14 cellular contexts compared by ENCODE assay signal in the genomic region with DNA sequence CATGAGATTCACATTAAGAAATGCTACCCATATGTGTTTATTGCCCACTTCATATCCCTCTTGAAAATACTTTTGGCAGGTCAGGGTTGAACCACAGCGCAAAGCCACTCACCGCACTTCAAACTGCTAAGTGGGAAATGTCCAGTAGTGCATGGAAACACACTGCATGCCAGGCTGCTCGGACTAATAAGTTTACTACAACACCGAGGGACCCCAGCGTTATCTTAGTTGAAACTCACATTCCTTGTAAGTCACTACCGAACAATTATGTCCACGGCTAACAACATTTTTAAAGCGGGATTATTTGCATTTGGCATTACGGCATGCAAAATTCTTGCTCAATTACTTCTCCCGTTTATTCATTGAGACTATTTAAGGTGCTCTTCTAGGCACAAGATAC. TPM values are rescaled to one million over a fixed set of nuclear protein-coding genes. Genes with fewer than 3 reads are reported as not detected.
DNase-seq lines count a peak whose midpoint lies in the region; ATAC-seq, FAIRE-seq and TF ChIP-seq lines count a peak whose summit lies in the region.
"Had no signal": no experiment of that assay in that cellular context is flagged by ENCODE, and none has a peak within 500 bp of the region (broad histone marks: within the 10 kb centered on the region; RNA-seq: fewer than 3 reads in every experiment).

No MANE protein-coding gene starts in this region.

- no peak for FAIRE-seq in astrocyte (lab: Jason Lieb, UNC)
- FAIRE-seq: H54 had no signal

- H3K4me1 Mint-ChIP-seq in astrocyte (ENCODE audit: low read depth, unreplicated experiment), result peaks cover 57% of the 10 kb centered on the region
- peaks cover 66 to 84% (median 80%) of the 10 kb centered on the region in 7 donors for H3K4me1 Mint-ChIP-seq in naive thymus-derived CD4-positive, alpha-beta T cell

- H3K27ac ChIP-seq in BLaER1 treated with 17β-estradiol and CSF1 and Interleukin-3, amounts not matched to agents 10 nM and 100 nM, result no peak overlapping the region
- H3K27ac ChIP-seq in DND-41 (ENCODE audit: low read length), result no peak overlapping the region
- no peak overlapping the region for H3K27ac ChIP-seq in astrocyte (ENCODE audit: low read depth, low read length)
- no peak overlapping the region for H3K27ac ChIP-seq in naive thymus-derived CD4-positive, alpha-beta T cell (ENCODE audit: low read depth, low read length)

- no peaks in the 10 kb centered on the region for H3K27me3 Mint-ChIP-seq in astrocyte (ENCODE audit: low read depth, unreplicated experiment)
- H3K27me3 Mint-ChIP-seq in naive thymus-derived CD4-positive, alpha-beta T cell, result no peaks in the 10 kb centered on the region

- peak overlapping the region; percentile 1 for H3K4me3 Mint-ChIP-seq in astrocyte (ENCODE audit: unreplicated experiment)
- peak overlapping the region in 9 of 10 donors; percentile 34 to 96 (median 93) for H3K4me3 Mint-ChIP-seq in naive thymus-derived CD4-positive, alpha-beta T cell

- peaks cover 0 to 12% (median 0%) of the 10 kb centered on the region in 11 experiments; a peak in 3 of 22 replicates for H3K36me3 ChIP-seq in BLaER1 treated with 17β-estradiol and CSF1 and Interleukin-3, amounts not matched to agents 10 nM and 100 nM
- H3K36me3 ChIP-seq in DND-41 (ENCODE audit: insufficient read depth, low read length) (peaks cover 19% of the 10 kb centered on the region), astrocyte (ENCODE audit: insufficient read depth, low read length) (no peaks in the 10 kb centered on the region)
- H3K36me3 ChIP-seq in naive thymus-derived CD4-positive, alpha-beta T cell (ENCODE audit: control insufficient read depth in 2 of 3, insufficient read depth in 3 of 3, low read length in 3 of 3), result peaks cover 0 to 4% (median 0%) of the 10 kb centered on the region in 3 experiments
- H3K36me3 ChIP-seq: Peyer's patch had no signal

- H4K20me1 ChIP-seq in BLaER1 treated with 17β-estradiol and CSF1 and Interleukin-3, amounts not matched to agents 10 nM and 100 nM, result peaks cover 82 to 92% (median 83%) of the 10 kb centered on the region in 11 experiments
- H4K20me1 ChIP-seq in DND-41 (ENCODE audit: insufficient read depth, low read length), result peaks cover 79% of the 10 kb centered on the region
- peaks cover 81% of the 10 kb centered on the region for H4K20me1 ChIP-seq in astrocyte (ENCODE audit: insufficient read depth, low read length)

- peaks cover 72 to 80% (median 79%) of the 10 kb centered on the region in 10 experiments for H3K4me1 ChIP-seq in BLaER1 treated with 17β-estradiol and CSF1 and Interleukin-3, amounts not matched to agents 10 nM and 100 nM
- peaks cover 48% of the 10 kb centered on the region for H3K4me1 ChIP-seq in DND-41 (ENCODE audit: insufficient read depth, low read length)
- H3K4me1 ChIP-seq in astrocyte (ENCODE audit: insufficient read depth, low read length), result peaks cover 38% of the 10 kb centered on the region
- peaks cover 59 to 65% of the 10 kb centered on the region in 2 donors for H3K4me1 ChIP-seq in naive thymus-derived CD4-positive, alpha-beta T cell (ENCODE audit: control insufficient read depth in 2 of 2, insufficient read depth in 2 of 2, low read length in 2 of 2)

- H3K27me3 ChIP-seq in BLaER1 treated with 17β-estradiol and CSF1 and Interleukin-3, amounts not matched to agents 10 nM and 100 nM, result no peaks in the 10 kb centered on the region
- H3K27me3 ChIP-seq in DND-41 (ENCODE audit: insufficient read depth, low read length, poor library complexity) (no peaks in the 10 kb centered on the region), astrocyte (ENCODE audit: insufficient read depth, low read length) (no peaks in the 10 kb centered on the region)
- no peaks in the 10 kb centered on the region for H3K27me3 ChIP-seq in naive thymus-derived CD4-positive, alpha-beta T cell (ENCODE audit: control insufficient read depth in 2 of 2, insufficient read depth in 2 of 2, low read length in 2 of 2)
- H3K27me3 ChIP-seq: Peyer's patch had no signal

- H3K27ac Mint-ChIP-seq in astrocyte (ENCODE audit: unreplicated experiment), result no peak overlapping the region
- H3K27ac Mint-ChIP-seq in naive thymus-derived CD4-positive, alpha-beta T cell, result peak overlapping the region in 3 of 9 donors; percentile 12 to 56 (median 30)

- peaks cover 2% of the 10 kb centered on the region for H3K36me3 Mint-ChIP-seq in astrocyte (ENCODE audit: low read depth, unreplicated experiment)
- peaks cover 0 to 8% (median 0%) of the 10 kb centered on the region in 5 donors for H3K36me3 Mint-ChIP-seq in naive thymus-derived CD4-positive, alpha-beta T cell

- intact Hi-C loops in naive thymus-derived CD4-positive, alpha-beta T cell (cut with micrococcal nuclease), result no loop called here

- no peak overlapping the region for H2AFZ ChIP-seq in DND-41 (ENCODE audit: low read depth, low read length)
- no peak overlapping the region for H2AFZ ChIP-seq in astrocyte (ENCODE audit: low read depth, low read length)

- ATAC-seq in DND-41 (ENCODE audit: insufficient read depth, low read depth), result no peak
- ATAC-seq in naive thymus-derived CD4-positive, alpha-beta T cell, result no peak
- ATAC-seq in GM21447 (IDR thresholded peaks at IDR 0.05; ENCODE audit: unreplicated experiment), result no peak

- no peaks in the 10 kb centered on the region for H3K9me3 Mint-ChIP-seq in astrocyte (ENCODE audit: unreplicated experiment)
- H3K9me3 Mint-ChIP-seq in naive thymus-derived CD4-positive, alpha-beta T cell, result peaks cover 0 to 7% (median 0%) of the 10 kb centered on the region in 11 donors

- H3K4me2 ChIP-seq in BLaER1 treated with 17β-estradiol and CSF1 and Interleukin-3, amounts not matched to agents 10 nM and 100 nM, result peak overlapping the region; percentile 81 to 97 (median 88); a peak in 20 of 22 replicates
- H3K4me2 ChIP-seq in DND-41 (ENCODE audit: insufficient read depth, low read length) (peak overlapping the region; percentile 87; the same call in 1 of the 2 replicates), astrocyte (ENCODE audit: low read length) (peak overlapping the region; percentile 50)

- CTCF ChIA-PET in naive thymus-derived CD4-positive, alpha-beta T cell (lab: Charles Lee), result no interaction called here

- no peak overlapping the region for H3K4me3 ChIP-seq in BLaER1 treated with 17β-estradiol and CSF1 and Interleukin-3, amounts not matched to agents 10 nM and 100 nM
- H3K4me3 ChIP-seq in DND-41 (ENCODE audit: low read depth in 1 of 2, low read length in 2 of 2), result 0 out of 4 replicates have a peak overlapping the region, but pooled peaks of 1 of the 2 experiments have one; percentile 24
- H3K4me3 ChIP-seq in astrocyte (ENCODE audit: insufficient read depth, low read depth, low read length), result no peak overlapping the region
- no peak overlapping the region for H3K4me3 ChIP-seq in naive thymus-derived CD4-positive, alpha-beta T cell (ENCODE audit: low read length)
- H3K4me3 ChIP-seq: Peyer's patch had no signal

- POLR2A ChIA-PET in naive thymus-derived CD4-positive, alpha-beta T cell (lab: Charles Lee), result no interaction called here

- H3K79me2 ChIP-seq in DND-41 (ENCODE audit: insufficient read depth, low read length) (peaks cover 98% of the 10 kb centered on the region), astrocyte (ENCODE audit: insufficient read depth, low read length) (peaks cover 92% of the 10 kb centered on the region)

- no peaks in the 10 kb centered on the region for H3K9me3 ChIP-seq in BLaER1 treated with 17β-estradiol and CSF1 and Interleukin-3, amounts not matched to agents 10 nM and 100 nM (replicated peaks in 1 of 11)
- H3K9me3 ChIP-seq in DND-41 (ENCODE audit: insufficient read depth, low read length, severe bottlenecking), result no peaks in the 10 kb centered on the region
- H3K9me3 ChIP-seq in astrocyte (ENCODE audit: insufficient read depth, low read depth, low read length), result no peaks in the 10 kb centered on the region
- H3K9me3 ChIP-seq in naive thymus-derived CD4-positive, alpha-beta T cell (ENCODE audit: control insufficient read depth in 2 of 3, low read length in 3 of 3), result no peaks in the 10 kb centered on the region
- H3K9me3 ChIP-seq: Peyer's patch had no signal

- no peak overlapping the region; a peak in 1 of 22 replicates for H3K9ac ChIP-seq in BLaER1 treated with 17β-estradiol and CSF1 and Interleukin-3, amounts not matched to agents 10 nM and 100 nM
- H3K9ac ChIP-seq in DND-41 (ENCODE audit: low read depth, low read length) (no peak overlapping the region), astrocyte (ENCODE audit: low read length) (no peak overlapping the region)

- DNase-seq in DND-41, result no peak
- no peak for DNase-seq in astrocyte (ENCODE audit: low read depth)
- no peak for DNase-seq in naive thymus-derived CD4-positive, alpha-beta T cell
- DNase-seq in NK-92 (lab: John Stamatoyannopoulos, UW; ENCODE audit: unreplicated experiment), result no peak
- no peak for DNase-seq in ecto neural progenitor cell (ENCODE audit: low spot score)
- DNase-seq in germinal center (ENCODE audit: low spot score), result no peak
- DNase-seq: anterior cingulate cortex; NCI-H187 treated with DMSO at 0.1 percent for 48 hours; Peyer's patch; stimulated activated CD8-positive, alpha-beta memory T cell treated with anti-CD3 and anti-CD28 coated beads, Interleukin-4, amount 100 ng/mL, for 48 hours; T1000 had no signal

- no peak for TF ChIP-seq CTCF in DND-41 (IDR thresholded peaks at IDR 0.05; ENCODE audit: borderline replicate concordance, extremely low read depth, low read length, poor library complexity, severe bottlenecking)
- no peak for TF ChIP-seq CTCF in astrocyte (IDR thresholded peaks at IDR 0.05; ENCODE audit: insufficient read depth, low read depth, low read length)

RNA-seq across cellular contexts. Expression of a gene that starts 4.0 kb away (rescaled TPM):
- total RNA-seq in astrocyte, result 116 and 128 TPM in 2 replicates
- 100 to 1,000 TPM; 104 to 168 (median 128) TPM for total RNA-seq in naive thymus-derived CD4-positive, alpha-beta T cell
- 10 to 100 TPM; 10.5 to 19.8 TPM for polyA plus RNA-seq in naive thymus-derived CD4-positive, alpha-beta T cell

RNA-seq across cellular contexts. Expression of a gene that starts 51.3 kb away (rescaled TPM):
- 35.6 and 40.1 TPM in 2 replicates for total RNA-seq in astrocyte
- total RNA-seq in naive thymus-derived CD4-positive, alpha-beta T cell, result 10 to 100 TPM; 60.0 to 81.2 (median 80.2) TPM
- 10 to 100 TPM; 11.9 to 21.1 TPM for polyA plus RNA-seq in naive thymus-derived CD4-positive, alpha-beta T cell
